Comparison of ENCODE assay signal across 12 cellular contexts in the genomic region with DNA sequence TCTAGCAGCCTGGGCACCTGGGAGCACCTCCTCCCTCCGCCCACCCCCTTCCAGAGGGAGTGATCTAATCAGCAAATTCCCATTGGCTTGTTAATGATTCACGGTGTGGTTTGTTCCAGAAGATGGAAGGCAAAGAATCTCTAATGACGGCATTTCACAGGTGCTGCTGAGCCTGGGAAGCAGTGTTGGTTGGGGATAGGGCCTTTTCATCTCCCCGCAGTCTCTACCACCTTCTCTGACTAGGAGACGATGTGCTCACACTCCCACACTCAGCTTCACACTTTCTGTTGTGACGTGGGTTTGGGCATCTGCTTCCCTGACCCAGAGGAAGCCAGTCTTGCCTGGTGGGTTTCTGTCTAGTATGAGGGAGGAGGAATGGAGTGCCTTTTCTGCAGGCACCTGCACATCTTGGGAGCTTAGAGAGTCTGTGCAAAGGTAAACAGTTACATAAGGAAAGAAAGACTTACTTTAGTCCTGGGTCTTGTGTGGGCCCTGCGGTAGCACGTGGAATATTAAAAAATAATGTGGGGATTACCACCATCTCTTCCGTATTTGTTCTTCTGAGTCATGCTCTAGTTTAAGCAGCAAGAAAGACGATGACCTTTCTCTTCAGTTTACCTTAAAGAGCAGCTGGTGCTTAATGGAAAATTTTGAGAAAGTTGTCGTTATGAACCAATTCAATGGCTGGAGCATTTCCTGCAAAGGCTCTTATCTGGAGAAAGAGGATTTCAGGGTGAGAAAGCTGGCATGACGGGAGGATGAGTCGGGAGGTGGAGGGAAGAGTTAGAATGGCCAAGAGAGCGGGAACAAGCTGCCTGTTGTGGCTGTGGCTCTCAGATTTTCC.
A peak's percentile ranks its signal among the peaks of the same experiment; 100 is the strongest.
DNase-seq lines count a peak whose midpoint lies in the region; ATAC-seq and TF ChIP-seq lines count a peak whose summit lies in the region.
"Had no signal": no experiment of that assay in that cellular context is flagged by ENCODE, and none has a peak within 500 bp of the region (broad histone marks: within the 10 kb centered on the region; RNA-seq: fewer than 3 reads in every experiment).

No MANE protein-coding gene starts in this region.

- peaks cover 35% of the 10 kb centered on the region for H3K4me1 ChIP-seq in hepatocyte (ENCODE audit: insufficient read depth)

- no peaks in the 10 kb centered on the region for H3K27me3 ChIP-seq in hepatocyte

- H4K20me1 ChIP-seq in hepatocyte (ENCODE audit: insufficient read depth, poor library complexity, severe bottlenecking) = no peaks in the 10 kb centered on the region

- 46% methylated on average over 14 of the region's 14 CpGs for WGBS in hepatocyte (ENCODE audit: low lambda C conversion rate, missing lambda C conversion rate)

- H3K4me1 Mint-ChIP-seq in activated naive CD8-positive, alpha-beta T cell treated with anti-CD3 and anti-CD28 coated beads, Interleukin-2, amount 50 U/mL, for 24 hours = peaks cover 6% of the 10 kb centered on the region
- no peaks in the 10 kb centered on the region for H3K4me1 Mint-ChIP-seq in activated naive CD8-positive, alpha-beta T cell treated with anti-CD3 and anti-CD28 coated beads for 36 hours
- H3K4me1 Mint-ChIP-seq: activated naive CD8-positive, alpha-beta T cell treated with anti-CD3 and anti-CD28 coated beads, Interleukin-2, amount 10 ng/mL, durations not matched to agents 7 days and 5 days had no signal

- H3K27me3 Mint-ChIP-seq in activated naive CD8-positive, alpha-beta T cell treated with anti-CD3 and anti-CD28 coated beads, Interleukin-2, amount 50 U/mL, for 24 hours = peaks cover 2% of the 10 kb centered on the region
- peaks cover 8% of the 10 kb centered on the region for H3K27me3 Mint-ChIP-seq in activated naive CD8-positive, alpha-beta T cell treated with anti-CD3 and anti-CD28 coated beads for 36 hours

- H3K9me3 ChIP-seq in hepatocyte (ENCODE audit: low read depth) = no peaks in the 10 kb centered on the region

- no peaks in the 10 kb centered on the region for H3K36me3 ChIP-seq in hepatocyte (replicated peaks; ENCODE audit: insufficient read depth, low read depth)

- H3K9me3 Mint-ChIP-seq in activated naive CD8-positive, alpha-beta T cell treated with anti-CD3 and anti-CD28 coated beads, Interleukin-2, amount 50 U/mL, for 24 hours = no peaks in the 10 kb centered on the region
- no peaks in the 10 kb centered on the region for H3K9me3 Mint-ChIP-seq in activated naive CD8-positive, alpha-beta T cell treated with anti-CD3 and anti-CD28 coated beads for 36 hours
- H3K9me3 Mint-ChIP-seq: activated naive CD8-positive, alpha-beta T cell treated with anti-CD3 and anti-CD28 coated beads, Interleukin-2, amount 10 ng/mL, durations not matched to agents 7 days and 5 days had no signal

- H3K4me2 ChIP-seq in hepatocyte = peak overlapping the region; percentile 46

- H3K79me2 ChIP-seq in hepatocyte = no peaks in the 10 kb centered on the region

- DNase-seq in activated naive CD8-positive, alpha-beta T cell treated with anti-CD3 and anti-CD28 coated beads, Interleukin-2, amount 50 U/mL, for 24 hours = no peak
- no peak for DNase-seq in activated naive CD8-positive, alpha-beta T cell treated with anti-CD3 and anti-CD28 coated beads for 36 hours
- DNase-seq in SHP77 (lab: John Stamatoyannopoulos, UW) = peak; percentile 48 to 57
- peak; percentile 61 for DNase-seq in hepatocyte (ENCODE audit: low spot score)
- peak; percentile 32 for DNase-seq in superior temporal gyrus (ENCODE audit: extremely low spot score)
- DNase-seq: activated naive CD8-positive, alpha-beta T cell treated with anti-CD3 and anti-CD28 coated beads, Interleukin-2, amount 10 ng/mL, durations not matched to agents 7 days and 5 days; effector CD4-positive, alpha-beta T cell; hippocampal formation; T-helper 17 cell had no signal

- peak overlapping the region; percentile 8 for H2AFZ ChIP-seq in hepatocyte

- H3K27ac Mint-ChIP-seq in activated naive CD8-positive, alpha-beta T cell treated with anti-CD3 and anti-CD28 coated beads, Interleukin-2, amount 50 U/mL, for 24 hours = peak overlapping the region; percentile 47
- H3K27ac Mint-ChIP-seq in activated naive CD8-positive, alpha-beta T cell treated with anti-CD3 and anti-CD28 coated beads for 36 hours = no peak overlapping the region
- H3K27ac Mint-ChIP-seq: activated naive CD8-positive, alpha-beta T cell treated with anti-CD3 and anti-CD28 coated beads, Interleukin-2, amount 10 ng/mL, durations not matched to agents 7 days and 5 days; T-helper 17 cell had no signal

- no peak overlapping the region for H3K4me3 Mint-ChIP-seq in activated naive CD8-positive, alpha-beta T cell treated with anti-CD3 and anti-CD28 coated beads, Interleukin-2, amount 50 U/mL, for 24 hours
- no peak overlapping the region for H3K4me3 Mint-ChIP-seq in activated naive CD8-positive, alpha-beta T cell treated with anti-CD3 and anti-CD28 coated beads for 36 hours
- H3K4me3 Mint-ChIP-seq: activated naive CD8-positive, alpha-beta T cell treated with anti-CD3 and anti-CD28 coated beads, Interleukin-2, amount 10 ng/mL, durations not matched to agents 7 days and 5 days; T-helper 17 cell had no signal

- H3K27ac ChIP-seq in hepatocyte = peak overlapping the region; percentile 95

- H3K9me2 ChIP-seq in hepatocyte (replicated peaks; ENCODE audit: insufficient read depth) = no peaks in the 10 kb centered on the region

- TF ChIP-seq CTCF in hepatocyte (IDR thresholded peaks at IDR 0.05; ENCODE audit: poor library complexity) = no peak

- ATAC-seq in activated naive CD8-positive, alpha-beta T cell treated with anti-CD3 and anti-CD28 coated beads, Interleukin-2, amount 50 U/mL, for 24 hours = no peak
- ATAC-seq in GM18861 (IDR thresholded peaks at IDR 0.05; ENCODE audit: unreplicated experiment) = no peak
- no peak for ATAC-seq in HG03108 (IDR thresholded peaks at IDR 0.05; ENCODE audit: unreplicated experiment)
- no peak for ATAC-seq in HG02678 (IDR thresholded peaks at IDR 0.05; ENCODE audit: unreplicated experiment)
- ATAC-seq: T-helper 17 cell had no signal

- H3K4me3 ChIP-seq in hepatocyte = no peak overlapping the region

- no peaks in the 10 kb centered on the region for H3K36me3 Mint-ChIP-seq in activated naive CD8-positive, alpha-beta T cell treated with anti-CD3 and anti-CD28 coated beads, Interleukin-2, amount 50 U/mL, for 24 hours (ENCODE audit: low read depth)
- H3K36me3 Mint-ChIP-seq in activated naive CD8-positive, alpha-beta T cell treated with anti-CD3 and anti-CD28 coated beads for 36 hours = no peaks in the 10 kb centered on the region
- H3K36me3 Mint-ChIP-seq: activated naive CD8-positive, alpha-beta T cell treated with anti-CD3 and anti-CD28 coated beads, Interleukin-2, amount 10 ng/mL, durations not matched to agents 7 days and 5 days had no signal

Comparison
In these comparisons a context has a peak if more than half of its experiments do, and no peak if none do; other contexts are left out.
1. DNase-seq: peak in SHP77 (2 of 2), hepatocyte (single experiment) and superior temporal gyrus (single experiment); none in activated naive CD8-positive, alpha-beta T cell treated with anti-CD3 and anti-CD28 coated beads, Interleukin-2, amount 50 U/mL, for 24 hours (single experiment) and activated naive CD8-positive, alpha-beta T cell treated with anti-CD3 and anti-CD28 coated beads for 36 hours (single experiment).